ENCODE assay signal across 34 cellular contexts in the genomic region with DNA sequence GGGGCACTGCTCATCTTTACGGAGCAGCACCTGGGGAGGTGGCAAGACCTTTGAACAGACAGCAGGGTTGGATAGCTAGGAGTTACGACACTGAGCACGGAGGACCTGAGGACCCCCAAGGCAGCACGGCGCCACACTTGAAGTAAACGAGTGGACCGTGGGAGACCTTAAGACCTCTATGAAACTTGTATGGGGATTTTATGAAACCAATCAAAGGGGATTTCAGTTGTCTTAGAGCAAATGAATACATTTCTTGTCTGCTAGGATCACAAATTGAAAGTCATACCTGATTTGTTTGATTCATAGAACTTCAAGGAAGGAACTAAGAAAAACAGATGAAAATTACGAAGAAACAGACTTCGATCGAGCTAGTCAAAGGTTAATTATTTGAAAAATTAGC.
DNase-seq lines count a peak whose midpoint lies in the region; TF ChIP-seq lines count a peak whose summit lies in the region.
"Had no signal": no experiment of that assay in that cellular context is flagged by ENCODE, and none has a peak within 500 bp of the region (broad histone marks: within the 10 kb centered on the region; RNA-seq: fewer than 3 reads in every experiment).

No MANE protein-coding gene starts in this region.

- no peak overlapping the region for H4K91ac ChIP-seq in neuronal stem cell (ENCODE audit: low read depth, low read length, poor library complexity)

- intact Hi-C loops in Calu3 (cut with micrococcal nuclease; ENCODE audit: unreplicated experiment): loop anchor here (10.0 kb wide), 1 partner anchor 518 kb away; no protein-coding TSS in a partner anchor

- H3K27me3 Mint-ChIP-seq in Calu3 (ENCODE audit: unreplicated experiment) (no peaks in the 10 kb centered on the region), progenitor cell of endocrine pancreas (no peaks in the 10 kb centered on the region)
- H3K27me3 Mint-ChIP-seq: CD4-positive, alpha-beta memory T cell; CD8-positive, alpha-beta memory T cell had no signal

- POLR2A ChIA-PET in HEK293 (lab: Yijun Ruan, JAX): no interaction called here

- H3K18ac ChIP-seq in neuronal stem cell (ENCODE audit: low read length): no peak overlapping the region

- CTCF ChIA-PET in Calu3 (lab: Charles Lee): interaction anchor here (1.0 to 2.1 kb wide), 4 partner anchors 10 to 233 kb away, joined by 3 to 8 read pairs (median 4); no protein-coding TSS in a partner anchor
- CTCF ChIA-PET in HEK293 (lab: Yijun Ruan, JAX): interaction anchor here (0.5 kb wide), 1 partner anchor 88 kb away, joined by 3 read pairs; no protein-coding TSS in a partner anchor

- H2AFZ ChIP-seq in neuronal stem cell (ENCODE audit: low read length): no peak overlapping the region

- H3K9me3 ChIP-seq in HEK293 (ENCODE audit: control insufficient read depth, insufficient read depth, low read depth, low read length) (no peaks in the 10 kb centered on the region), neuronal stem cell (replicated peaks in 1 of 2; ENCODE audit: control insufficient read depth in 2 of 2, insufficient read depth in 1 of 2, low read depth in 1 of 2, low read length in 2 of 2) (no peaks in the 10 kb centered on the region)
- H3K9me3 ChIP-seq: A549, BLaER1, Caco-2 had no signal

- no TSS peak for BruUV-seq in Calu3 (replicated peaks; lab: Mats Ljungman, UMichigan)

- TF ChIP-seq CTCF in Calu3 (IDR thresholded peaks at IDR 0.05; ENCODE audit: unreplicated experiment): no peak
- TF ChIP-seq CTCF in HEK293 (tag by site-specific recombination; IDR thresholded peaks at IDR 0.05): no peak
- TF ChIP-seq CTCF in progenitor cell of endocrine pancreas (IDR thresholded peaks at IDR 0.05; ENCODE audit: unreplicated experiment): no peak

- DNase-seq in Calu3: no peak
- DNase-seq in neuronal stem cell (ENCODE audit: low spot score): no peak
- DNase-seq in progenitor cell of endocrine pancreas (ENCODE audit: low spot score, unreplicated experiment): no peak
- no peak for DNase-seq in hippocampal formation (lab: John Stamatoyannopoulos, UW)
- no peak for DNase-seq in SHP77 treated with DMSO at 0.1 percent for 48 hours (lab: John Stamatoyannopoulos, UW)
- no peak for DNase-seq in HUDEP-2 (lab: John Stamatoyannopoulos, UW; ENCODE audit: unreplicated experiment in 76 of 76)
- DNase-seq in GF-D8 (lab: John Stamatoyannopoulos, UW): no peak
- DNase-seq: 8988T; ACHN; AML-193; BE2C; C1 segment of cervical spinal cord; Caco-2; CD4-positive, alpha-beta memory T cell; CD4-positive, alpha-beta T cell; CD4-positive, CD25-positive, alpha-beta regulatory T cell; CD8-positive, alpha-beta memory T cell; CD8-positive, alpha-beta T cell; COR-L47; DMS 273 treated with DMSO at 0.1 percent for 48 hours; DMS153; DMS53; DMS79; DMS79 treated with DMSO at 0.1 percent for 48 hours; DND-41; EL had no signal

- no peak overlapping the region for H3K14ac ChIP-seq in neuronal stem cell (ENCODE audit: low read length)

- no peaks in the 10 kb centered on the region for H3K27me3 ChIP-seq in neuronal stem cell (ENCODE audit: control insufficient read depth in 3 of 3, insufficient read depth in 3 of 3, low read depth in 1 of 3, low read length in 3 of 3)
- H3K27me3 ChIP-seq: BE2C; BLaER1; BLaER1 treated with 17β-estradiol and CSF1 and Interleukin-3, amounts not matched to agents 10 nM and 100 nM had no signal

- H3K9me3 Mint-ChIP-seq in Calu3 (ENCODE audit: low read depth, unreplicated experiment) (no peaks in the 10 kb centered on the region), progenitor cell of endocrine pancreas (ENCODE audit: low read depth) (peaks cover 6% of the 10 kb centered on the region)
- H3K9me3 Mint-ChIP-seq: CD4-positive, alpha-beta T cell; CD8-positive, alpha-beta T cell had no signal

- H3K4me1 Mint-ChIP-seq in Calu3 (ENCODE audit: low read depth, unreplicated experiment): peaks cover 64% of the 10 kb centered on the region
- H3K4me1 Mint-ChIP-seq in progenitor cell of endocrine pancreas (ENCODE audit: low read depth): peaks cover 52% of the 10 kb centered on the region
- H3K4me1 Mint-ChIP-seq: B cell; CD4-positive, alpha-beta memory T cell; CD4-positive, CD25-positive, alpha-beta regulatory T cell; CD8-positive, alpha-beta memory T cell had no signal

- H2AK5ac ChIP-seq in neuronal stem cell (ENCODE audit: low read depth, low read length): no peak overlapping the region

- peak overlapping the region; percentile 15 for H3K9ac ChIP-seq in neuronal stem cell (ENCODE audit: low read depth, low read length, poor library complexity)
- H3K9ac ChIP-seq: BLaER1; BLaER1 treated with 17β-estradiol and CSF1 and Interleukin-3, amounts not matched to agents 10 nM and 100 nM had no signal

- no peak overlapping the region for H3K4ac ChIP-seq in neuronal stem cell (ENCODE audit: low read length)

- no peak overlapping the region for H2BK15ac ChIP-seq in neuronal stem cell (ENCODE audit: low read length)

- H4K8ac ChIP-seq in neuronal stem cell (ENCODE audit: low read depth, low read length): no peak overlapping the region

- H3K23ac ChIP-seq in neuronal stem cell (ENCODE audit: low read depth, low read length, poor library complexity): no peak overlapping the region

- H3K79me1 ChIP-seq in neuronal stem cell (ENCODE audit: low read depth, low read length): no peaks in the 10 kb centered on the region

- H2BK5ac ChIP-seq in neuronal stem cell (ENCODE audit: low read length): no peak overlapping the region

- no peak overlapping the region for H3K4me2 ChIP-seq in neuronal stem cell (ENCODE audit: insufficient read depth, low read length, poor library complexity, severe bottlenecking)
- H3K4me2 ChIP-seq: A549; BLaER1; BLaER1 treated with 17β-estradiol and CSF1 and Interleukin-3, amounts not matched to agents 10 nM and 100 nM had no signal

- H3K4me3 Mint-ChIP-seq in Calu3 (ENCODE audit: low read depth, unreplicated experiment) (no peak overlapping the region), progenitor cell of endocrine pancreas (ENCODE audit: low read depth) (no peak overlapping the region)
- H3K4me3 Mint-ChIP-seq: B cell; CD14-positive monocyte; CD4-positive, alpha-beta memory T cell; CD4-positive, alpha-beta T cell; CD4-positive, CD25-positive, alpha-beta regulatory T cell; CD8-positive, alpha-beta memory T cell; CD8-positive, alpha-beta T cell had no signal

- peak overlapping the region; percentile 31 for H3K27ac Mint-ChIP-seq in Calu3 (ENCODE audit: unreplicated experiment)
- H3K27ac Mint-ChIP-seq in progenitor cell of endocrine pancreas: peak overlapping the region; percentile 72
- H3K27ac Mint-ChIP-seq: B cell; CD14-positive monocyte; CD4-positive, alpha-beta memory T cell; CD4-positive, alpha-beta T cell; CD4-positive, CD25-positive, alpha-beta regulatory T cell; CD8-positive, alpha-beta memory T cell; CD8-positive, alpha-beta T cell had no signal

- H3K36me3 Mint-ChIP-seq in Calu3 (ENCODE audit: insufficient read depth, unreplicated experiment) (peaks cover 10% of the 10 kb centered on the region), progenitor cell of endocrine pancreas (ENCODE audit: insufficient read depth) (peaks cover 40% of the 10 kb centered on the region)
- H3K36me3 Mint-ChIP-seq: CD14-positive monocyte; CD4-positive, alpha-beta memory T cell; CD4-positive, CD25-positive, alpha-beta regulatory T cell; CD8-positive, alpha-beta memory T cell; CD8-positive, alpha-beta T cell had no signal

- H3K4me1 ChIP-seq in HEK293 (ENCODE audit: control insufficient read depth, insufficient read depth, low read length) (no peaks in the 10 kb centered on the region), neuronal stem cell (ENCODE audit: control insufficient read depth in 2 of 2, insufficient read depth in 1 of 2, low read depth in 1 of 2, low read length in 2 of 2) (no peaks in the 10 kb centered on the region)
- H3K4me1 ChIP-seq: A549, BE2C, BLaER1 had no signal

- H3K27ac ChIP-seq in HEK293 (ENCODE audit: extremely low read depth, low read depth, low read length) (no peak overlapping the region), neuronal stem cell (replicated peaks; ENCODE audit: low read length) (no peak overlapping the region)
- H3K27ac ChIP-seq: 22Rv1; A549; BLaER1; BLaER1 treated with 17β-estradiol and CSF1 and Interleukin-3, amounts not matched to agents 10 nM and 100 nM; C4-2B had no signal

- WGBS in neuronal stem cell (ENCODE audit: extremely low coverage in 2 of 2, insufficient read length in 2 of 2, insufficient replicate concordance in 1 of 2), 2 donors: no CpG with 5 or more reads among the region's 10 CpGs

- H3K36me3 ChIP-seq in HEK293 (ENCODE audit: control insufficient read depth in 2 of 2, insufficient read depth in 1 of 2, low read length in 2 of 2): no peaks in the 10 kb centered on the region
- H3K36me3 ChIP-seq in neuronal stem cell (replicated peaks in 1 of 2; ENCODE audit: control insufficient read depth in 2 of 2, insufficient read depth in 2 of 2, low read length in 2 of 2): no peaks in the 10 kb centered on the region
- H3K36me3 ChIP-seq: BE2C; BLaER1; BLaER1 treated with 17β-estradiol and CSF1 and Interleukin-3, amounts not matched to agents 10 nM and 100 nM had no signal

- no peak overlapping the region for H2BK12ac ChIP-seq in neuronal stem cell (ENCODE audit: low read length)

- H2BK120ac ChIP-seq in neuronal stem cell (ENCODE audit: low read depth, low read length): no peak overlapping the region

- H3K4me3 ChIP-seq in HEK293 (ENCODE audit: low read depth, low read length): no peak overlapping the region
- H3K4me3 ChIP-seq in neuronal stem cell (ENCODE audit: low read length in 2 of 2): no peak overlapping the region
- H3K4me3 ChIP-seq: A549; BLaER1; BLaER1 treated with 17β-estradiol and CSF1 and Interleukin-3, amounts not matched to agents 10 nM and 100 nM had no signal

TF ChIP-seq in HEK293, 187 proteins besides CTCF, POLR2A, EP300 and RAD21:
- TF ChIP-seq GFI1B (tag by site-specific recombination; IDR thresholded peaks at IDR 0.05) (no peak), ZNF391 (tag by site-specific recombination; IDR thresholded peaks at IDR 0.05; ENCODE audit: borderline replicate concordance, low read depth) (no peak), MZF1 (tag by site-specific recombination; IDR thresholded peaks at IDR 0.05; ENCODE audit: borderline replicate concordance) (peak; percentile 95)
